In the genomic region with DNA sequence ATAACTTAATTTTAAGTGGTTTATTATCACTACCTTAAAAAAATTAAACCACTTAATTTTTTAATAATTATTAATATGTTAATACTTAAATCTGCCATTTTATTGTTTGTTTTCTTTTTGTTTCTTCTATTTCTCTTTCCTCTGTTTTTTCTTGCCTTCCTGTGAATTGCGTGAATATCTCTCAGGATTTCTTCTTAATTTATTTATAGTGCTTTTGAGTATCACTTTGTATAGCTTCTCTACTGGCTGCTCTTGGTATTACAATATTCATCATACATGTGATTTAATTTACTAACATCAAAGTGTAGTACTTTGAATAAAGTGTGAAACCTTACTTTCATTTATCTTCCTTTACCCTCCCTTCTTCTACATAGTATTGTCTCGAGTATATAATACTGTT, we compare ENCODE assay signal across 16 cellular contexts.
"Had no signal": no experiment of that assay in that cellular context is flagged by ENCODE, and none has a peak within 500 bp of the region (broad histone marks: within the 10 kb centered on the region; RNA-seq: fewer than 3 reads in every experiment).

No MANE protein-coding gene starts in this region.

- H3K27me3 Mint-ChIP-seq: activated CD4-positive, alpha-beta memory T cell treated with anti-CD3 and anti-CD28 coated beads, Interleukin-2, amount 10 ng/mL, durations not matched to agents 7 days and 5 days; activated naive CD8-positive, alpha-beta T cell treated with anti-CD3 and anti-CD28 coated beads for 36 hours; memory B cell had no signal

- H3K4me1 ChIP-seq: breast epithelium, esophagus squamous epithelium, foreskin keratinocyte, left lung, pancreas, uterus had no signal

- H3K9me3 ChIP-seq: breast epithelium, esophagus squamous epithelium, left lung, pancreas, uterus had no signal

- H3K36me3 ChIP-seq: breast epithelium, esophagus squamous epithelium, left lung, pancreas, uterus had no signal

- H3K27ac Mint-ChIP-seq: activated CD4-positive, alpha-beta memory T cell treated with anti-CD3 and anti-CD28 coated beads, Interleukin-2, amount 10 ng/mL, durations not matched to agents 7 days and 5 days; activated naive CD8-positive, alpha-beta T cell treated with anti-CD3 and anti-CD28 coated beads for 36 hours; activated T-cell treated with anti-CD3 and anti-CD28 coated beads, Interleukin-2, amount 50 U/mL, for 72 hours; memory B cell had no signal

- ATAC-seq: activated T-cell treated with anti-CD3 and anti-CD28 coated beads, Interleukin-2, amount 50 U/mL, for 72 hours; foreskin keratinocyte; left lung; pancreas had no signal

- H3K27me3 ChIP-seq: breast epithelium, esophagus squamous epithelium, foreskin keratinocyte, left lung, uterus had no signal

- H3K27ac ChIP-seq: breast epithelium, dorsolateral prefrontal cortex, esophagus squamous epithelium, foreskin keratinocyte, left lung, pancreas, uterus had no signal

- DNase-seq: activated CD4-positive, alpha-beta memory T cell treated with anti-CD3 and anti-CD28 coated beads, Interleukin-2, amount 10 ng/mL, durations not matched to agents 7 days and 5 days; activated gamma-delta T cell treated with Interleukin-2 at 50 U/mL for 16 hours; activated naive CD8-positive, alpha-beta T cell treated with anti-CD3 and anti-CD28 coated beads for 36 hours; activated T-cell treated with anti-CD3 and anti-CD28 coated beads, Interleukin-2, amount 50 U/mL, for 72 hours; aorta; dorsolateral prefrontal cortex; esophagus squamous epithelium; foreskin keratinocyte; head of caudate nucleus; left lung; pancreas; retina; T1000; uterus had no signal

- H3K4me3 Mint-ChIP-seq: activated CD4-positive, alpha-beta memory T cell treated with anti-CD3 and anti-CD28 coated beads, Interleukin-2, amount 10 ng/mL, durations not matched to agents 7 days and 5 days; activated naive CD8-positive, alpha-beta T cell treated with anti-CD3 and anti-CD28 coated beads for 36 hours; activated T-cell treated with anti-CD3 and anti-CD28 coated beads, Interleukin-2, amount 50 U/mL, for 72 hours; memory B cell had no signal

- H3K36me3 Mint-ChIP-seq: activated naive CD8-positive, alpha-beta T cell treated with anti-CD3 and anti-CD28 coated beads for 36 hours; memory B cell had no signal

- H3K4me3 ChIP-seq: breast epithelium, dorsolateral prefrontal cortex, esophagus squamous epithelium, left lung, pancreas, uterus had no signal

- H3K4me1 Mint-ChIP-seq: activated CD4-positive, alpha-beta memory T cell treated with anti-CD3 and anti-CD28 coated beads, Interleukin-2, amount 10 ng/mL, durations not matched to agents 7 days and 5 days; activated naive CD8-positive, alpha-beta T cell treated with anti-CD3 and anti-CD28 coated beads for 36 hours; memory B cell had no signal

- H3K9me3 Mint-ChIP-seq: activated CD4-positive, alpha-beta memory T cell treated with anti-CD3 and anti-CD28 coated beads, Interleukin-2, amount 10 ng/mL, durations not matched to agents 7 days and 5 days; activated naive CD8-positive, alpha-beta T cell treated with anti-CD3 and anti-CD28 coated beads for 36 hours; memory B cell had no signal
